1 cellular context compared by ENCODE assay signal in the genomic region with DNA sequence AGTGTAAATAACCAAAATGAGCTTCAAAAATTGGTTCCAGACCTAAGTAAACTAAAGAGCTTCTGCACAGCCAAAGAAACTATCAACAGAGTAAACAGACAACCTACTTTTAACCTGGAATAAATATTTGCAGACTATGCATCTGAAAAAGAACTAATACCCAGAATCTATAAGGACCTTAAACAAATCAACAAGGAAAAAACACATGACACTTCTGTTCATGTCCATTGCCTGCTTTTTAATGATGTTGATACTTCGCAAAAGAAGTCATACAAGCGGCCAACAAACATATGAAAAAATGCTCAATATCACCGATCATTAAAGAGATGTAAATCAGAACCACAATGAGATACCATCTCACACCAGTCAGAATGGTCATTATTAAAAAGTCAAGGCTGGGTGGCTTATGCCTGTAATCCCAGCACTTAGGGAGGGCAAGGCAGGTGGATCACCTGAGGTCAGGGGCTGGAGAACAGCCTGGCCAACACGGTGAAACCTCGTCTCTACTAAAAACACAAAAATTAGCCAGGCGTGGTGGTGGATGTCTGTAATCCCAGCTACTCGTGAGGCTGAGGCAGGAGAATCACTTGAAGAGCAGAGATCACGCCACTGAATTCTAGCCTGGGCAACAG.
A peak's percentile ranks its signal among the peaks of the same experiment; 100 is the strongest.
TF ChIP-seq lines count a peak whose summit lies in the region.

No MANE protein-coding gene starts in this region.

TF ChIP-seq in HepG2, 621 proteins besides CTCF, POLR2A, EP300 and RAD21 (continued from another document and continues in another):
- TF ChIP-seq, protein P1, sequence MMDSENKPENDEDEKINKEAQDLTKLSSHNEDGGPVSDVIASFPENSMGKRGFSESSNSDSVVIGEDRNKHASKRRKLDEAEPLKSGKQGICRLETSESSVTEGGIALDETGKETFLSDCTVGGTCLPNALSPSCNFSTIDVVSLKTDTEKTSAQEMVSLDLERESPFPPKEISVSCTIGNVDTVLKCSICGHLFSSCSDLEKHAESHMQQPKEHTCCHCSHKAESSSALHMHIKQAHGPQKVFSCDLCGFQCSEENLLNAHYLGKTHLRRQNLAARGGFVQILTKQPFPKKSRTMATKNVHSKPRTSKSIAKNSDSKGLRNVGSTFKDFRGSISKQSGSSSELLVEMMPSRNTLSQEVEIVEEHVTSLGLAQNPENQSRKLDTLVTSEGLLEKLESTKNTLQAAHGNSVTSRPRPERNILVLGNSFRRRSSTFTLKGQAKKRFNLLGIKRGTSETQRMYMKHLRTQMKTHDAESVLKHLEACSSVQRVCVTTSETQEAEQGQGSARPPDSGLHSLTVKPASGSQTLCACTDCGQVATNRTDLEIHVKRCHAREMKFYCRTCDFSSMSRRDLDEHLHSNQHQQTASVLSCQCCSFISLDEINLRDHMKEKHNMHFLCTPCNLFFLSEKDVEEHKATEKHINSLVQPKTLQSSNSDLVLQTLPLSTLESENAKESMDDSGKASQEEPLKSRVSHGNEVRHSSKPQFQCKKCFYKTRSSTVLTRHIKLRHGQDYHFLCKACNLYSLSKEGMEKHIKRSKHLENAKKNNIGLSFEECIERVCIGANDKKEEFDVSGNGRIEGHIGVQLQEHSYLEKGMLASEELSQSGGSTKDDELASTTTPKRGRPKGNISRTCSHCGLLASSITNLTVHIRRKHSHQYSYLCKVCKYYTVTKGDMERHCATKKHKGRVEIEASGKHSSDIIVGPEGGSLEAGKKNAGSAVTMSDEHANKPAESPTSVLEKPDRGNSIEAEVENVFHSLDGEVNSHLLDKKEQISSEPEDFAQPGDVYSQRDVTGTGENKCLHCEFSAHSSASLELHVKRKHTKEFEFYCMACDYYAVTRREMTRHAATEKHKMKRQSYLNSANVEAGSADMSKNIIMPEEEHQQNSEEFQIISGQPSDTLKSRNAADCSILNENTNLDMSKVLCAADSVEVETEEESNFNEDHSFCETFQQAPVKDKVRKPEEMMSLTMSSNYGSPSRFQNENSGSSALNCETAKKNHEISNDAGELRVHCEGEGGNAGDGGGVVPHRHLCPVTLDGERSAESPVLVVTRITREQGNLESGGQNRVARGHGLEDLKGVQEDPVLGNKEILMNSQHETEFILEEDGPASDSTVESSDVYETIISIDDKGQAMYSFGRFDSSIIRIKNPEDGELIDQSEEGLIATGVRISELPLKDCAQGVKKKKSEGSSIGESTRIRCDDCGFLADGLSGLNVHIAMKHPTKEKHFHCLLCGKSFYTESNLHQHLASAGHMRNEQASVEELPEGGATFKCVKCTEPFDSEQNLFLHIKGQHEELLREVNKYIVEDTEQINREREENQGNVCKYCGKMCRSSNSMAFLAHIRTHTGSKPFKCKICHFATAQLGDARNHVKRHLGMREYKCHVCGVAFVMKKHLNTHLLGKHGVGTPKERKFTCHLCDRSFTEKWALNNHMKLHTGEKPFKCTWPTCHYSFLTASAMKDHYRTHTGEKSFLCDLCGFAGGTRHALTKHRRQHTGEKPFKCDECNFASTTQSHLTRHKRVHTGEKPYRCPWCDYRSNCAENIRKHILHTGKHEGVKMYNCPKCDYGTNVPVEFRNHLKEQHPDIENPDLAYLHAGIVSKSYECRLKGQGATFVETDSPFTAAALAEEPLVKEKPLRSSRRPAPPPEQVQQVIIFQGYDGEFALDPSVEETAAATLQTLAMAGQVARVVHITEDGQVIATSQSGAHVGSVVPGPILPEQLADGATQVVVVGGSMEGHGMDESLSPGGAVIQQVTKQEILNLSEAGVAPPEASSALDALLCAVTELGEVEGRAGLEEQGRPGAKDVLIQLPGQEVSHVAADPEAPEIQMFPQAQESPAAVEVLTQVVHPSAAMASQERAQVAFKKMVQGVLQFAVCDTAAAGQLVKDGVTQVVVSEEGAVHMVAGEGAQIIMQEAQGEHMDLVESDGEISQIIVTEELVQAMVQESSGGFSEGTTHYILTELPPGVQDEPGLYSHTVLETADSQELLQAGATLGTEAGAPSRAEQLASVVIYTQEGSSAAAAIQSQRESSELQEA (CRISPR knock-in tag; IDR thresholded peaks at IDR 0.05; ENCODE audit: not compliant biosample characterization), result no peak
- no peak for TF ChIP-seq MATR3 (CRISPR knock-in tag; IDR thresholded peaks at IDR 0.05)
- TF ChIP-seq, protein P2, sequence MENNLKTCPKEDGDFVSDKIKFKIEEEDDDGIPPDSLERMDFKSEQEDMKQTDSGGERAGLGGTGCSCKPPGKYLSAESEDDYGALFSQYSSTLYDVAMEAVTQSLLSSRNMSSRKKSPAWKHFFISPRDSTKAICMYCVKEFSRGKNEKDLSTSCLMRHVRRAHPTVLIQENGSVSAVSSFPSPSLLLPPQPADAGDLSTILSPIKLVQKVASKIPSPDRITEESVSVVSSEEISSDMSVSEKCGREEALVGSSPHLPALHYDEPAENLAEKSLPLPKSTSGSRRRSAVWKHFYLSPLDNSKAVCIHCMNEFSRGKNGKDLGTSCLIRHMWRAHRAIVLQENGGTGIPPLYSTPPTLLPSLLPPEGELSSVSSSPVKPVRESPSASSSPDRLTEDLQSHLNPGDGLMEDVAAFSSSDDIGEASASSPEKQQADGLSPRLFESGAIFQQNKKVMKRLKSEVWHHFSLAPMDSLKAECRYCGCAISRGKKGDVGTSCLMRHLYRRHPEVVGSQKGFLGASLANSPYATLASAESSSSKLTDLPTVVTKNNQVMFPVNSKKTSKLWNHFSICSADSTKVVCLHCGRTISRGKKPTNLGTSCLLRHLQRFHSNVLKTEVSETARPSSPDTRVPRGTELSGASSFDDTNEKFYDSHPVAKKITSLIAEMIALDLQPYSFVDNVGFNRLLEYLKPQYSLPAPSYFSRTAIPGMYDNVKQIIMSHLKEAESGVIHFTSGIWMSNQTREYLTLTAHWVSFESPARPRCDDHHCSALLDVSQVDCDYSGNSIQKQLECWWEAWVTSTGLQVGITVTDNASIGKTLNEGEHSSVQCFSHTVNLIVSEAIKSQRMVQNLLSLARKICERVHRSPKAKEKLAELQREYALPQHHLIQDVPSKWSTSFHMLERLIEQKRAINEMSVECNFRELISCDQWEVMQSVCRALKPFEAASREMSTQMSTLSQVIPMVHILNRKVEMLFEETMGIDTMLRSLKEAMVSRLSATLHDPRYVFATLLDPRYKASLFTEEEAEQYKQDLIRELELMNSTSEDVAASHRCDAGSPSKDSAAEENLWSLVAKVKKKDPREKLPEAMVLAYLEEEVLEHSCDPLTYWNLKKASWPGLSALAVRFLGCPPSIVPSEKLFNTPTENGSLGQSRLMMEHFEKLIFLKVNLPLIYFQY (CRISPR knock-in tag; IDR thresholded peaks at IDR 0.05; ENCODE audit: borderline replicate concordance), result 0 out of 2 replicates have a peak, but pooled peaks have one; percentile 20
- peak; percentile 47; the same call in 1 of the 2 replicates for TF ChIP-seq THAP11 (CRISPR knock-in tag; IDR thresholded peaks at IDR 0.05)
- peak; percentile 55; the same call in 1 of the 2 replicates for TF ChIP-seq KLF6 (CRISPR knock-in tag; IDR thresholded peaks at IDR 0.05)
- no peak for TF ChIP-seq ZNF766 (CRISPR knock-in tag; IDR thresholded peaks at IDR 0.05; ENCODE audit: borderline replicate concordance)
- no peak; the same call in 1 of the 2 replicates for TF ChIP-seq ZNF614 (CRISPR knock-in tag; IDR thresholded peaks at IDR 0.05; ENCODE audit: borderline replicate concordance)
- peak; percentile 64 for TF ChIP-seq MED1 (CRISPR knock-in tag; IDR thresholded peaks at IDR 0.05)
- peak; percentile 44 for TF ChIP-seq PITX1 (CRISPR knock-in tag; IDR thresholded peaks at IDR 0.05)
- TF ChIP-seq RCOR2 (CRISPR knock-in tag; IDR thresholded peaks at IDR 0.05), result peak; percentile 59; the same call in 1 of the 2 replicates
- TF ChIP-seq PPARG (CRISPR knock-in tag; conservative IDR thresholded peaks at IDR 0.05), result peak; percentile 94
- peak; percentile 76 for TF ChIP-seq TCF7 (IDR thresholded peaks at IDR 0.05; ENCODE audit: low read depth)
- no peak for TF ChIP-seq ZSCAN12 (CRISPR knock-in tag; IDR thresholded peaks at IDR 0.05)
- TF ChIP-seq, protein P3, sequence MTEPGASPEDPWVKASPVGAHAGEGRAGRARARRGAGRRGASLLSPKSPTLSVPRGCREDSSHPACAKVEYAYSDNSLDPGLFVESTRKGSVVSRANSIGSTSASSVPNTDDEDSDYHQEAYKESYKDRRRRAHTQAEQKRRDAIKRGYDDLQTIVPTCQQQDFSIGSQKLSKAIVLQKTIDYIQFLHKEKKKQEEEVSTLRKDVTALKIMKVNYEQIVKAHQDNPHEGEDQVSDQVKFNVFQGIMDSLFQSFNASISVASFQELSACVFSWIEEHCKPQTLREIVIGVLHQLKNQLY (CRISPR knock-in tag; IDR thresholded peaks at IDR 0.05), result peak; percentile 57; the same call in 1 of the 2 replicates
- TF ChIP-seq, protein P4, sequence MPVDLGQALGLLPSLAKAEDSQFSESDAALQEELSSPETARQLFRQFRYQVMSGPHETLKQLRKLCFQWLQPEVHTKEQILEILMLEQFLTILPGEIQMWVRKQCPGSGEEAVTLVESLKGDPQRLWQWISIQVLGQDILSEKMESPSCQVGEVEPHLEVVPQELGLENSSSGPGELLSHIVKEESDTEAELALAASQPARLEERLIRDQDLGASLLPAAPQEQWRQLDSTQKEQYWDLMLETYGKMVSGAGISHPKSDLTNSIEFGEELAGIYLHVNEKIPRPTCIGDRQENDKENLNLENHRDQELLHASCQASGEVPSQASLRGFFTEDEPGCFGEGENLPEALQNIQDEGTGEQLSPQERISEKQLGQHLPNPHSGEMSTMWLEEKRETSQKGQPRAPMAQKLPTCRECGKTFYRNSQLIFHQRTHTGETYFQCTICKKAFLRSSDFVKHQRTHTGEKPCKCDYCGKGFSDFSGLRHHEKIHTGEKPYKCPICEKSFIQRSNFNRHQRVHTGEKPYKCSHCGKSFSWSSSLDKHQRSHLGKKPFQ (CRISPR knock-in tag; IDR thresholded peaks at IDR 0.05; ENCODE audit: insufficient replicate concordance), result peak; percentile 38
- TF ChIP-seq FOXK1 (CRISPR knock-in tag; IDR thresholded peaks at IDR 0.05; ENCODE audit: borderline replicate concordance, low read depth), result peak; percentile 77; the same call in 1 of the 2 replicates
- peak; percentile 85; the same call in 1 of the 2 replicates for TF ChIP-seq RXRB (CRISPR knock-in tag; IDR thresholded peaks at IDR 0.05; ENCODE audit: borderline replicate concordance)
- no peak for TF ChIP-seq TSC22D2 (CRISPR knock-in tag; IDR thresholded peaks at IDR 0.05; ENCODE audit: borderline replicate concordance)
- TF ChIP-seq, protein P5, sequence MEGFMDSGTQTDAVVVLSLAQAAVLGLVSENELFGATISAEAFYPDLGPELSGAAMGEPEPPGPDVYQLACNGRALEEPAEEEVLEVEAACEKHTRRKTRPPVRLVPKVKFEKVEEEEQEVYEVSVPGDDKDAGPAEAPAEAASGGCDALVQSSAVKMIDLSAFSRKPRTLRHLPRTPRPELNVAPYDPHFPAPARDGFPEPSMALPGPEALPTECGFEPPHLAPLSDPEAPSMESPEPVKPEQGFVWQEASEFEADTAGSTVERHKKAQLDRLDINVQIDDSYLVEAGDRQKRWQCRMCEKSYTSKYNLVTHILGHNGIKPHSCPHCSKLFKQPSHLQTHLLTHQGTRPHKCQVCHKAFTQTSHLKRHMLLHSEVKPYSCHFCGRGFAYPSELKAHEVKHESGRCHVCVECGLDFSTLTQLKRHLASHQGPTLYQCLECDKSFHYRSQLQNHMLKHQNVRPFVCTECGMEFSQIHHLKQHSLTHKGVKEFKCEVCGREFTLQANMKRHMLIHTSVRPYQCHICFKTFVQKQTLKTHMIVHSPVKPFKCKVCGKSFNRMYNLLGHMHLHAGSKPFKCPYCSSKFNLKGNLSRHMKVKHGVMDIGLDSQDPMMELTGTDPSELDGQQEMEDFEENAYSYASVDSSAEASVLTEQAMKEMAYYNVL (CRISPR knock-in tag; IDR thresholded peaks at IDR 0.05; ENCODE audit: borderline replicate concordance), result 0 out of 2 replicates have a peak, but pooled peaks have one; percentile 22
- TF ChIP-seq ASH2L (IDR thresholded peaks at IDR 0.05; ENCODE audit: insufficient read length, low read depth, low read length), result no peak
- peak; percentile 87; the same call in 1 of the 2 replicates for TF ChIP-seq NFIC (IDR thresholded peaks at IDR 0.05; ENCODE audit: low read length)
- 0 out of 2 replicates have a peak, but pooled peaks have one; percentile 46 for TF ChIP-seq MBD4 (IDR thresholded peaks at IDR 0.05; ENCODE audit: borderline replicate concordance, low read length)
- TF ChIP-seq SP5 (CRISPR knock-in tag; IDR thresholded peaks at IDR 0.05; ENCODE audit: borderline replicate concordance, low read depth), result 0 out of 2 replicates have a peak, but pooled peaks have one; percentile 40
- 0 out of 2 replicates have a peak, but pooled peaks have one; percentile 32 for TF ChIP-seq FOXO1 (CRISPR knock-in tag; IDR thresholded peaks at IDR 0.05)
- TF ChIP-seq ZSCAN22 (CRISPR knock-in tag; IDR thresholded peaks at IDR 0.05), result no peak
- TF ChIP-seq, protein P6, sequence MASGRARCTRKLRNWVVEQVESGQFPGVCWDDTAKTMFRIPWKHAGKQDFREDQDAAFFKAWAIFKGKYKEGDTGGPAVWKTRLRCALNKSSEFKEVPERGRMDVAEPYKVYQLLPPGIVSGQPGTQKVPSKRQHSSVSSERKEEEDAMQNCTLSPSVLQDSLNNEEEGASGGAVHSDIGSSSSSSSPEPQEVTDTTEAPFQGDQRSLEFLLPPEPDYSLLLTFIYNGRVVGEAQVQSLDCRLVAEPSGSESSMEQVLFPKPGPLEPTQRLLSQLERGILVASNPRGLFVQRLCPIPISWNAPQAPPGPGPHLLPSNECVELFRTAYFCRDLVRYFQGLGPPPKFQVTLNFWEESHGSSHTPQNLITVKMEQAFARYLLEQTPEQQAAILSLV (CRISPR knock-in tag; IDR thresholded peaks at IDR 0.05; ENCODE audit: borderline replicate concordance), result 0 out of 2 replicates have a peak, but pooled peaks have one; percentile 33
- TF ChIP-seq ZNF326 (CRISPR knock-in tag; IDR thresholded peaks at IDR 0.05; ENCODE audit: borderline replicate concordance), result no peak
- TF ChIP-seq ZNF33A (CRISPR knock-in tag; IDR thresholded peaks at IDR 0.05; ENCODE audit: borderline replicate concordance), result peak; percentile 46; the same call in 1 of the 2 replicates
- TF ChIP-seq NCOA2 (CRISPR knock-in tag; IDR thresholded peaks at IDR 0.05), result peak; percentile 84
- no peak for TF ChIP-seq IKZF1 (IDR thresholded peaks at IDR 0.05)
- TF ChIP-seq, protein P7, sequence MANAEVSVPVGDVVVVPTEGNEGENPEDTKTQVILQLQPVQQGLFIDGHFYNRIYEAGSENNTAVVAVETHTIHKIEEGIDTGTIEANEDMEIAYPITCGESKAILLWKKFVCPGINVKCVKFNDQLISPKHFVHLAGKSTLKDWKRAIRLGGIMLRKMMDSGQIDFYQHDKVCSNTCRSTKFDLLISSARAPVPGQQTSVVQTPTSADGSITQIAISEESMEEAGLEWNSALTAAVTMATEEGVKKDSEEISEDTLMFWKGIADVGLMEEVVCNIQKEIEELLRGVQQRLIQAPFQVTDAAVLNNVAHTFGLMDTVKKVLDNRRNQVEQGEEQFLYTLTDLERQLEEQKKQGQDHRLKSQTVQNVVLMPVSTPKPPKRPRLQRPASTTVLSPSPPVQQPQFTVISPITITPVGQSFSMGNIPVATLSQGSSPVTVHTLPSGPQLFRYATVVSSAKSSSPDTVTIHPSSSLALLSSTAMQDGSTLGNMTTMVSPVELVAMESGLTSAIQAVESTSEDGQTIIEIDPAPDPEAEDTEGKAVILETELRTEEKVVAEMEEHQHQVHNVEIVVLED (CRISPR knock-in tag; IDR thresholded peaks at IDR 0.05; ENCODE audit: borderline replicate concordance), result no peak
